Comparison of ENCODE assay signal across 12 cellular contexts in the genomic region with DNA sequence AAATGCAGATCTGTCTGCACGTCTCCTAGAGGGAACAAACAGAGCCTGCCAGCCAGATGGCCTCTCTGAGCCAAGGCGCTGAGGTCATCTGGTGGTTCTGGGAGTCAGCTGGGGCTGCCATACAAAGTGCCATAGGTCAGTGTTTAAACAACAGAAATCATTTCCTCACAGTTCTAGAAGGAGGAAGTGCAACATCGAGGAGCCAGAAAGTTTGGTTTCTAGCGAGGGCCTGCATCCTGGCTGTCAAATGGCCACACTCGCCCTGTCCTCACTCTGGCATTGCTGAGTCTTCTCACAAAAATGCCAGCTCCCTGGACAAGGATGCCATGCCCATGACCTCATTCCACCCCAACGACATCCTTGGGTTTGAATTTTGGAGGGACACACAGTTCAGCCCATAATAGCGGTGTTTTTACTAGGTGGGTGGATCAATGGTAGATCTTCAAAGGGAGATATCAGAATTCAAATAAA. TPM values are rescaled to one million over a fixed set of nuclear protein-coding genes. Genes with fewer than 3 reads are reported as not detected.
DNase-seq lines count a peak whose midpoint lies in the region; ATAC-seq and TF ChIP-seq lines count a peak whose summit lies in the region.
"Had no signal": no experiment of that assay in that cellular context is flagged by ENCODE, and none has a peak within 500 bp of the region (broad histone marks: within the 10 kb centered on the region; RNA-seq: fewer than 3 reads in every experiment).

No MANE protein-coding gene starts in this region.

- H3K79me2 ChIP-seq in osteoblast (ENCODE audit: insufficient read depth, low read length) (no peaks in the 10 kb centered on the region), OCI-LY7 (ENCODE audit: insufficient read depth, low read depth, low read length) (no peaks in the 10 kb centered on the region)

- CTCF ChIA-PET in OCI-LY7 (lab: Charles Lee; ENCODE audit: unreplicated experiment) = interaction anchor here (0.6 kb wide), 1 partner anchor 27 kb away, joined by 3 read pairs; no protein-coding TSS in a partner anchor

- no peak for ATAC-seq in activated naive CD4-positive, alpha-beta T cell treated with anti-CD3 and anti-CD28 coated beads, Interleukin-2, amount 50 U/mL, for 72 hours
- ATAC-seq in GM18861 (IDR thresholded peaks at IDR 0.05; ENCODE audit: unreplicated experiment) (no peak), GM21515 (IDR thresholded peaks at IDR 0.05; ENCODE audit: unreplicated experiment) (no peak)
- ATAC-seq: activated T-cell treated with anti-CD3 and anti-CD28 coated beads, Interleukin-2, amount 50 U/mL, for 72 hours had no signal

- H3K4me3 ChIP-seq in osteoblast (ENCODE audit: insufficient read depth, low read length) (no peak overlapping the region), OCI-LY7 (ENCODE audit: low read depth, low read length, poor library complexity, severe bottlenecking) (no peak overlapping the region)

- BruUV-seq in OCI-LY7 (replicated peaks; lab: Mats Ljungman, UMichigan) = no TSS peak

- H3K4me2 ChIP-seq in osteoblast (ENCODE audit: insufficient read depth, low read length) (peak overlapping the region; percentile 36), OCI-LY7 (ENCODE audit: low read length) (no peak overlapping the region)

- TF ChIP-seq CTCF in osteoblast (IDR thresholded peaks at IDR 0.05; ENCODE audit: extremely low read depth, low read depth, low read length) = no peak
- TF ChIP-seq CTCF in OCI-LY7 (conservative IDR thresholded peaks at IDR 0.05; ENCODE audit: low read length) = no peak

- H3K9me3 ChIP-seq in osteoblast (ENCODE audit: low read depth, low read length) (no peaks in the 10 kb centered on the region), OCI-LY7 (ENCODE audit: low read length) (no peaks in the 10 kb centered on the region)

- H2AFZ ChIP-seq in osteoblast (ENCODE audit: low read length) = peak overlapping the region; percentile 87
- no peak overlapping the region for H2AFZ ChIP-seq in OCI-LY7 (ENCODE audit: low read length)

- no peaks in the 10 kb centered on the region for H3K9me2 ChIP-seq in OCI-LY7 (ENCODE audit: insufficient read depth, low read length)

- H3K36me3 Mint-ChIP-seq in activated naive CD4-positive, alpha-beta T cell treated with anti-CD3 and anti-CD28 coated beads, Interleukin-2, amount 50 U/mL, for 72 hours = no peaks in the 10 kb centered on the region

- H4K20me1 ChIP-seq in osteoblast (ENCODE audit: insufficient read depth, low read length) = no peaks in the 10 kb centered on the region
- no peaks in the 10 kb centered on the region for H4K20me1 ChIP-seq in OCI-LY7 (ENCODE audit: insufficient read depth, low read length)

- H3K27me3 ChIP-seq in osteoblast (ENCODE audit: insufficient read depth, low read length) = no peaks in the 10 kb centered on the region

- no peak overlapping the region for H3K27ac Mint-ChIP-seq in activated naive CD4-positive, alpha-beta T cell treated with anti-CD3 and anti-CD28 coated beads, Interleukin-2, amount 50 U/mL, for 72 hours
- H3K27ac Mint-ChIP-seq: activated T-cell treated with anti-CD3 and anti-CD28 coated beads, Interleukin-2, amount 50 U/mL, for 72 hours; dendritic cell treated with granulocyte-macrophage colony-stimulating factor and Interleukin-4, amounts not matched to agents 40 ng/mL and 50 ng/mL, for 4 days had no signal

- H3K9me3 Mint-ChIP-seq in activated naive CD4-positive, alpha-beta T cell treated with anti-CD3 and anti-CD28 coated beads, Interleukin-2, amount 50 U/mL, for 72 hours = no peaks in the 10 kb centered on the region
- H3K9me3 Mint-ChIP-seq: dendritic cell treated with granulocyte-macrophage colony-stimulating factor and Interleukin-4, amounts not matched to agents 40 ng/mL and 50 ng/mL, for 4 days had no signal

- intact Hi-C loops in OCI-LY7 (cut with micrococcal nuclease; ENCODE audit: unreplicated experiment) = no loop called here

- DNase-seq in Daoy (ENCODE audit: low read depth) (peak; percentile 84), NCI-H510A (lab: John Stamatoyannopoulos, UW) (peak; percentile 20), cerebellum (ENCODE audit: low spot score) (peak; percentile 77), osteoblast (ENCODE audit: insufficient read length, low spot score, missing footprints) (peak; percentile 89), OCI-LY7 (ENCODE audit: low spot score) (no peak)
- DNase-seq in activated naive CD4-positive, alpha-beta T cell treated with anti-CD3 and anti-CD28 coated beads, Interleukin-2, amount 50 U/mL, for 72 hours (ENCODE audit: low spot score in 2 of 2) = no peak
- DNase-seq: activated T-cell treated with anti-CD3 and anti-CD28 coated beads, Interleukin-2, amount 50 U/mL, for 72 hours; DND-41; NCI-H226 had no signal

- H3K36me3 ChIP-seq in osteoblast (ENCODE audit: insufficient read depth, low read length) (no peaks in the 10 kb centered on the region), OCI-LY7 (ENCODE audit: insufficient read depth, low read length) (no peaks in the 10 kb centered on the region)

- H3K4me1 ChIP-seq in osteoblast (ENCODE audit: insufficient read depth, low read length) = peaks cover 18% of the 10 kb centered on the region
- no peaks in the 10 kb centered on the region for H3K4me1 ChIP-seq in OCI-LY7 (ENCODE audit: insufficient read depth, low read length, poor library complexity, severe bottlenecking)

- H3K27ac ChIP-seq in osteoblast (ENCODE audit: low read depth, low read length) (peak overlapping the region; percentile 63), OCI-LY7 (ENCODE audit: low read depth, low read length, poor library complexity, severe bottlenecking) (no peak overlapping the region)

- POLR2A ChIA-PET in OCI-LY7 (lab: Charles Lee) = no interaction called here

RNA-seq across cellular contexts. Expression of a gene that starts 59.6 kb away (rescaled TPM):
- total RNA-seq in Daoy (2014; rRNA removed; shearing (Covaris generic)) = not detected in 2 replicates
- 230 TPM for total RNA-seq in cerebellum
- not detected in 2 replicates for total RNA-seq in osteoblast
- under 1 TPM in 1 of 2 donors, not detected in 1; 0.10 TPM for total RNA-seq in activated naive CD4-positive, alpha-beta T cell treated with anti-CD3 and anti-CD28 coated beads, Interleukin-2, amount 50 U/mL, for 72 hours
- total RNA-seq in OCI-LY7 (2014; rRNA removed; shearing (Covaris generic)) = not detected in 2 replicates
- not detected in 2 replicates for total RNA-seq in OCI-LY7 (2022)

Comparison
In these comparisons a context has a peak if more than half of its experiments do, and no peak if none do; other contexts are left out.
1. DNase-seq: peak in Daoy (single experiment), NCI-H510A (single experiment), cerebellum (single experiment) and osteoblast (single experiment); none in activated naive CD4-positive, alpha-beta T cell treated with anti-CD3 and anti-CD28 coated beads, Interleukin-2, amount 50 U/mL, for 72 hours (0 of 2) and OCI-LY7 (single experiment).
2. RNA of a gene that starts 59.6 kb away (total RNA-seq): 230 TPM in cerebellum (single experiment); 0.10 TPM in activated naive CD4-positive, alpha-beta T cell treated with anti-CD3 and anti-CD28 coated beads, Interleukin-2, amount 50 U/mL, for 72 hours, not detected in Daoy, not detected in osteoblast and not detected in OCI-LY7; every median in the first group is over 100 times any median in the second.